ENCODE assay signal across 15 cellular contexts in genomic region chr7:65004575-65004974, GRCh38. TPM values are rescaled to one million over a fixed set of nuclear protein-coding genes. Genes with fewer than 3 reads are reported as not detected.
A peak's percentile ranks its signal among the peaks of the same experiment; 100 is the strongest.
DNase-seq lines count a peak whose midpoint lies in the region; ATAC-seq and TF ChIP-seq lines count a peak whose summit lies in the region.
"Had no signal": no experiment of that assay in that cellular context is flagged by ENCODE, and none has a peak within 500 bp of the region (broad histone marks: within the 10 kb centered on the region; RNA-seq: fewer than 3 reads in every experiment).

No MANE protein-coding gene starts in this region.

- no peak for ATAC-seq in natural killer cell treated with Interleukin-12 subunit alpha and Interleukin-12 subunit beta and Interleukin-15 and Interleukin-18, amount 100 ng/mL, for 72 hours
- ATAC-seq in HG03095 (IDR thresholded peaks at IDR 0.05; ENCODE audit: unreplicated experiment) (no peak), left lung (no peak)
- ATAC-seq: activated CD8-positive, alpha-beta memory T cell treated with anti-CD3 and anti-CD28 coated beads, Interleukin-2, amount 10 ng/mL, durations not matched to agents 7 days and 5 days had no signal

- H3K27ac ChIP-seq in left lung, result no peak overlapping the region

- no peaks in the 10 kb centered on the region for H3K27me3 ChIP-seq in left lung

- TF ChIP-seq CTCF in CD14-positive monocyte (IDR thresholded peaks at IDR 0.05), result no peak
- no peak for TF ChIP-seq CTCF in brain (conservative IDR thresholded peaks at IDR 0.05)
- TF ChIP-seq CTCF in left lung (IDR thresholded peaks at IDR 0.05), result no peak

- H3K4me1 Mint-ChIP-seq in CD14-positive monocyte (peaks cover 55% of the 10 kb centered on the region), IgD-negative memory B cell (peaks cover 36 to 46% (median 46%) of the 10 kb centered on the region in 3 donors), brain (peaks cover 49% of the 10 kb centered on the region)
- H3K4me1 Mint-ChIP-seq in natural killer cell treated with Interleukin-12 subunit alpha and Interleukin-12 subunit beta and Interleukin-15 and Interleukin-18, amount 100 ng/mL, for 72 hours (ENCODE audit: low read depth in 2 of 2), result peaks cover 46 to 51% of the 10 kb centered on the region in 2 donors

- peak overlapping the region in 1 of 2 donors; percentile 70 for H3K4me3 ChIP-seq in left lung

- H3K27me3 Mint-ChIP-seq in CD14-positive monocyte (ENCODE audit: low read depth in 3 of 3), result peaks cover 0 to 2% (median 2%) of the 10 kb centered on the region in 3 donors
- H3K27me3 Mint-ChIP-seq in IgD-negative memory B cell, result no peaks in the 10 kb centered on the region
- peaks cover 11% of the 10 kb centered on the region for H3K27me3 Mint-ChIP-seq in brain
- no peaks in the 10 kb centered on the region for H3K27me3 Mint-ChIP-seq in natural killer cell treated with Interleukin-12 subunit alpha and Interleukin-12 subunit beta and Interleukin-15 and Interleukin-18, amount 100 ng/mL, for 72 hours
- H3K27me3 Mint-ChIP-seq: activated CD8-positive, alpha-beta memory T cell treated with anti-CD3 and anti-CD28 coated beads, Interleukin-2, amount 10 ng/mL, durations not matched to agents 7 days and 5 days had no signal

- H3K4me3 Mint-ChIP-seq in CD14-positive monocyte (peak overlapping the region; percentile 24 to 98), IgD-negative memory B cell (peak overlapping the region; percentile 96 to 99 (median 98)), brain (peak overlapping the region; percentile 98 to 99 (median 98))
- H3K4me3 Mint-ChIP-seq in natural killer cell treated with Interleukin-12 subunit alpha and Interleukin-12 subunit beta and Interleukin-15 and Interleukin-18, amount 100 ng/mL, for 72 hours, result peak overlapping the region; percentile 95

- intact Hi-C loops in CD14-positive monocyte (cut with micrococcal nuclease), result loop anchor here in 1 of 2 donors (5.0 to 10.0 kb wide), 2 partner anchors 33 to 100 kb away; partner anchors contain the start of gene ZNF273
- intact Hi-C loops in left lung (cut with DNase I), result no loop called here

- H3K4me1 ChIP-seq in left lung, result peaks cover 8 to 62% of the 10 kb centered on the region in 2 donors

- peaks cover 0 to 7% of the 10 kb centered on the region in 2 donors for H3K36me3 ChIP-seq in left lung

- H3K36me3 Mint-ChIP-seq in CD14-positive monocyte, result peaks cover 40 to 46% of the 10 kb centered on the region in 2 donors
- peaks cover 27% of the 10 kb centered on the region for H3K36me3 Mint-ChIP-seq in IgD-negative memory B cell
- H3K36me3 Mint-ChIP-seq in brain, result peaks cover 65% of the 10 kb centered on the region
- peaks cover 16% of the 10 kb centered on the region for H3K36me3 Mint-ChIP-seq in natural killer cell treated with Interleukin-12 subunit alpha and Interleukin-12 subunit beta and Interleukin-15 and Interleukin-18, amount 100 ng/mL, for 72 hours

- H3K27ac Mint-ChIP-seq in CD14-positive monocyte, result peak overlapping the region in 3 of 7 donors; percentile 84 to 99 (median 98)
- peak overlapping the region in 1 of 3 donors; percentile 51 for H3K27ac Mint-ChIP-seq in IgD-negative memory B cell
- peak overlapping the region in 2 of 5 experiments; percentile 98 for H3K27ac Mint-ChIP-seq in brain
- H3K27ac Mint-ChIP-seq in natural killer cell treated with Interleukin-12 subunit alpha and Interleukin-12 subunit beta and Interleukin-15 and Interleukin-18, amount 100 ng/mL, for 72 hours, result peak overlapping the region; percentile 89 to 97
- H3K27ac Mint-ChIP-seq: activated CD8-positive, alpha-beta memory T cell treated with anti-CD3 and anti-CD28 coated beads, Interleukin-2, amount 10 ng/mL, durations not matched to agents 7 days and 5 days had no signal

- H3K9me3 Mint-ChIP-seq in CD14-positive monocyte, result peaks cover 20 to 52% (median 50%) of the 10 kb centered on the region in 7 donors
- H3K9me3 Mint-ChIP-seq in IgD-negative memory B cell, result peaks cover 3 to 24% (median 20%) of the 10 kb centered on the region in 3 donors
- H3K9me3 Mint-ChIP-seq in brain, result peaks cover 43 to 63% (median 54%) of the 10 kb centered on the region in 5 experiments
- no peaks in the 10 kb centered on the region for H3K9me3 Mint-ChIP-seq in natural killer cell treated with Interleukin-12 subunit alpha and Interleukin-12 subunit beta and Interleukin-15 and Interleukin-18, amount 100 ng/mL, for 72 hours

- no peak for DNase-seq in CD14-positive monocyte (ENCODE audit: low spot score)
- DNase-seq in natural killer cell treated with Interleukin-12 subunit alpha and Interleukin-12 subunit beta and Interleukin-15 and Interleukin-18, amount 100 ng/mL, for 72 hours (ENCODE audit: low spot score), result no peak
- no peak for DNase-seq in left lung
- DNase-seq in NCI-H524 (lab: John Stamatoyannopoulos, UW), result no peak
- no peak for DNase-seq in effector CD8-positive, alpha-beta T cell (lab: John Stamatoyannopoulos, UW)
- DNase-seq: activated CD8-positive, alpha-beta memory T cell treated with anti-CD3 and anti-CD28 coated beads, Interleukin-2, amount 10 ng/mL, durations not matched to agents 7 days and 5 days; Calu3; H7; kidney; NCI-H1436 treated with DMSO at 0.1 percent for 48 hours; nucleus accumbens; stimulated activated naive CD4-positive, alpha-beta T cell treated with Interleukin-2 at 50 U/mL for 16 hours had no signal

- H3K9me3 ChIP-seq in left lung, result peaks cover 0 to 22% of the 10 kb centered on the region in 2 donors

RNA-seq across cellular contexts. Expression of gene ERV3-1, which starts 1.9 kb away (rescaled TPM):
- polyA plus RNA-seq in CD14-positive monocyte, result 1 to 10 TPM; 2.1 to 7.9 TPM
- 13.9 TPM for polyA plus RNA-seq in IgD-negative memory B cell
- 13.5 TPM for polyA plus RNA-seq in brain (ENCODE audit: insufficient read depth, low read depth, low replicate concordance)
- 10 to 100 TPM; 12.4 to 16.0 TPM for total RNA-seq in natural killer cell treated with Interleukin-12 subunit alpha and Interleukin-12 subunit beta and Interleukin-15 and Interleukin-18, amount 100 ng/mL, for 72 hours
- 10 to 100 TPM; 17.0 to 31.2 TPM for total RNA-seq in left lung

RNA-seq across cellular contexts. Expression of gene ZNF117, which starts 13.7 kb away (rescaled TPM):
- polyA plus RNA-seq in CD14-positive monocyte (under 1 TPM; 0.37 to 0.64 TPM), IgD-negative memory B cell (2.4 TPM), brain (ENCODE audit: insufficient read depth, low read depth, low replicate concordance) (1.1 TPM)
- 10 to 100 TPM in 1 of 2 donors, 1 to 10 TPM in 1; 8.0 to 14.2 TPM for total RNA-seq in natural killer cell treated with Interleukin-12 subunit alpha and Interleukin-12 subunit beta and Interleukin-15 and Interleukin-18, amount 100 ng/mL, for 72 hours
- total RNA-seq in left lung, result 10 to 100 TPM; 13.3 to 18.4 TPM
